In genomic region chr7:73895626-73896025, GRCh38 we compare ENCODE assay signal across 20 cellular contexts. TPM values are rescaled to one million over a fixed set of nuclear protein-coding genes. Genes with fewer than 3 reads are reported as not detected.
DNase-seq lines count a peak whose midpoint lies in the region; ATAC-seq, FAIRE-seq and TF ChIP-seq lines count a peak whose summit lies in the region.
"Had no signal": no experiment of that assay in that cellular context is flagged by ENCODE, and none has a peak within 500 bp of the region (broad histone marks: within the 10 kb centered on the region; RNA-seq: fewer than 3 reads in every experiment).

No MANE protein-coding gene starts in this region.

- no peak for TF ChIP-seq CTCF in PC-9 (conservative IDR thresholded peaks at IDR 0.05)
- no peak for TF ChIP-seq CTCF in brain microvascular endothelial cell (IDR thresholded peaks at IDR 0.05; ENCODE audit: low read depth, low read length, missing control alignments)
- TF ChIP-seq CTCF in osteoblast (IDR thresholded peaks at IDR 0.05; ENCODE audit: extremely low read depth, low read depth, low read length), result no peak
- TF ChIP-seq CTCF in upper lobe of right lung (IDR thresholded peaks at IDR 0.05), result no peak

- no peaks in the 10 kb centered on the region for H3K27me3 ChIP-seq in PC-9 (ENCODE audit: insufficient read depth, low read depth)
- no peaks in the 10 kb centered on the region for H3K27me3 ChIP-seq in brain microvascular endothelial cell (replicated peaks)
- no peaks in the 10 kb centered on the region for H3K27me3 ChIP-seq in osteoblast (ENCODE audit: insufficient read depth, low read length)
- H3K27me3 ChIP-seq in upper lobe of right lung, result no peaks in the 10 kb centered on the region

- H3F3A ChIP-seq in PC-9 (ENCODE audit: insufficient read depth, low read depth), result peaks cover 3% of the 10 kb centered on the region; the same call in 1 of the 2 replicates

- no peak overlapping the region for H3K4me3 ChIP-seq in PC-9
- no peak overlapping the region for H3K4me3 ChIP-seq in brain microvascular endothelial cell (ENCODE audit: low read depth, low read length)
- H3K4me3 ChIP-seq in osteoblast (ENCODE audit: insufficient read depth, low read length), result no peak overlapping the region
- no peak overlapping the region for H3K4me3 ChIP-seq in upper lobe of right lung

- no peak for FAIRE-seq in frontal cortex (lab: Jason Lieb, UNC)
- FAIRE-seq: GM18507, small intestine had no signal

- H3K9me3 ChIP-seq in PC-9 (ENCODE audit: insufficient read depth, low read depth) (no peaks in the 10 kb centered on the region), osteoblast (ENCODE audit: low read depth, low read length) (no peaks in the 10 kb centered on the region), upper lobe of right lung (no peaks in the 10 kb centered on the region)

- in situ Hi-C loops in brain microvascular endothelial cell (cut with HindIII; ENCODE audit: low pct_ligation_motif_present, low sequenced_read_pairs), result no loop called here

- H3K4me2 ChIP-seq in PC-9, result peak overlapping the region; percentile 42
- H3K4me2 ChIP-seq in osteoblast (ENCODE audit: insufficient read depth, low read length), result no peak overlapping the region

- no peak for DNase-seq in PC-9
- DNase-seq in brain microvascular endothelial cell, result no peak
- DNase-seq in osteoblast (ENCODE audit: insufficient read length, low spot score, missing footprints), result no peak
- no peak for DNase-seq in upper lobe of right lung
- no peak for DNase-seq in frontal cortex (ENCODE audit: low spot score in 2 of 2)
- DNase-seq in ecto neural progenitor cell (ENCODE audit: low spot score), result no peak
- DNase-seq: activated gamma-delta T cell; AML-193; amygdala; KG1; natural killer cell; NCI-H1092; NCI-H510A; NK-92 treated with Interleukin-12 subunit alpha and Interleukin-12 subunit beta, amount 100 ng/mL, for 24 hours; RPMI8226; small intestine had no signal

- H3K9me2 ChIP-seq in PC-9 (ENCODE audit: insufficient read depth), result no peaks in the 10 kb centered on the region

- intact Hi-C loops in PC-9 (cut with micrococcal nuclease; ENCODE audit: unreplicated experiment), result no loop called here
- intact Hi-C loops in upper lobe of right lung (cut with DNase I), result no loop called here

- no peaks in the 10 kb centered on the region for H3K79me2 ChIP-seq in PC-9 (ENCODE audit: low read depth)
- H3K79me2 ChIP-seq in osteoblast (ENCODE audit: insufficient read depth, low read length), result no peaks in the 10 kb centered on the region

- no peak overlapping the region for H2AFZ ChIP-seq in PC-9
- H2AFZ ChIP-seq in osteoblast (ENCODE audit: low read length), result no peak overlapping the region

- H3K36me3 ChIP-seq in PC-9 (ENCODE audit: low read depth) (no peaks in the 10 kb centered on the region), brain microvascular endothelial cell (replicated peaks) (no peaks in the 10 kb centered on the region), osteoblast (ENCODE audit: insufficient read depth, low read length) (no peaks in the 10 kb centered on the region), upper lobe of right lung (no peaks in the 10 kb centered on the region)

- POLR2A ChIA-PET in PC-9 (lab: Charles Lee; ENCODE audit: unreplicated experiment), result interaction anchor here (0.7 kb wide), 1 partner anchor 60 kb away, joined by 7 read pairs; no protein-coding TSS in a partner anchor

- CTCF ChIA-PET in PC-9 (lab: Charles Lee), result interaction anchor here (0.6 kb wide), 1 partner anchor 131 kb away, joined by 3 read pairs; no protein-coding TSS in a partner anchor

- no peak for ATAC-seq in upper lobe of right lung
- ATAC-seq in GM18868 (IDR thresholded peaks at IDR 0.05; ENCODE audit: unreplicated experiment), result no peak
- ATAC-seq: natural killer cell had no signal

- H4K20me1 ChIP-seq in PC-9 (ENCODE audit: insufficient read depth), result no peaks in the 10 kb centered on the region
- H4K20me1 ChIP-seq in osteoblast (ENCODE audit: insufficient read depth, low read length), result no peaks in the 10 kb centered on the region

- H3K27ac ChIP-seq in PC-9, result peak overlapping the region; percentile 19; the same call in 1 of the 2 replicates
- peak overlapping the region; percentile 42 for H3K27ac ChIP-seq in brain microvascular endothelial cell
- H3K27ac ChIP-seq in osteoblast (ENCODE audit: low read depth, low read length), result peak overlapping the region; percentile 97
- peak overlapping the region; percentile 68 for H3K27ac ChIP-seq in upper lobe of right lung

- H3K4me1 ChIP-seq in PC-9 (replicated peaks; ENCODE audit: insufficient read depth) (peaks cover 43% of the 10 kb centered on the region), osteoblast (ENCODE audit: insufficient read depth, low read length) (peaks cover 71% of the 10 kb centered on the region), upper lobe of right lung (peaks cover 15% of the 10 kb centered on the region)

- BruUV-seq in PC-9 (replicated peaks; lab: Mats Ljungman, UMichigan), result no TSS peak

RNA-seq across cellular contexts. Expression of gene TMEM270, which starts 34.7 kb away (rescaled TPM):
- 0.48 and 0.72 TPM in 2 replicates for total RNA-seq in PC-9 (2021)
- not detected in 2 replicates for total RNA-seq in osteoblast
- total RNA-seq in upper lobe of right lung, result not detected
- total RNA-seq in frontal cortex, result not detected
- total RNA-seq: fibroblast of villous mesenchyme, natural killer cell, posterior vena cava had no signal

RNA-seq across cellular contexts. Expression of gene METTL27, which starts 53.3 kb away (rescaled TPM):
- total RNA-seq in PC-9 (2021) (23.2 and 34.7 TPM in 2 replicates), osteoblast (8.7 and 8.8 TPM in 2 replicates), upper lobe of right lung (2.3 TPM), frontal cortex (0.41 TPM)

Comparison
In these comparisons a context has a peak if more than half of its experiments do, and no peak if none do; other contexts are left out.
1. H3K27ac ChIP-seq: peak in every context shown above with its lines; median percentile 97 in osteoblast; 68 in upper lobe of right lung; 42 in brain microvascular endothelial cell; 19 in PC-9.